Comparison of ENCODE assay signal across 10 cellular contexts in genomic region chr12:24409868-24410267, GRCh38.
"Had no signal": no experiment of that assay in that cellular context is flagged by ENCODE, and none has a peak within 500 bp of the region (broad histone marks: within the 10 kb centered on the region; RNA-seq: fewer than 3 reads in every experiment).

No MANE protein-coding gene starts in this region.

- H3K9ac ChIP-seq: GM23248 had no signal

- FAIRE-seq: H54 had no signal

- H2AFZ ChIP-seq: GM23248, GM23338 had no signal

- DNase-seq: GM23248, GOT3, H7, H9, HCEC 1CT, HFFc6 had no signal

- ATAC-seq: GM23338, HCT116 had no signal

- H3K36me3 ChIP-seq: HAP-1 had no signal

- H3K9me3 ChIP-seq: HAP-1 had no signal

- H3K4me1 ChIP-seq: HAP-1 had no signal

- H3K4me3 Mint-ChIP-seq: GM23338, H9, HFFc6 had no signal

- H3K4me2 ChIP-seq: GM23338 had no signal

- H3K4me3 ChIP-seq: GM23248, GM23338, HAP-1 had no signal

- H3K27ac ChIP-seq: GM23248 had no signal

- H3K27ac Mint-ChIP-seq: GM23338, H9, HFFc6 had no signal

- H3K9me3 Mint-ChIP-seq: GM23338, H9 had no signal
